ENCODE assay signal across 2 cellular contexts in genomic region chr3:122559906-122560305, GRCh38.
TF ChIP-seq lines count a peak whose summit lies in the region.

No MANE protein-coding gene starts in this region.

TF ChIP-seq in WTC11, 78 proteins besides CTCF, POLR2A, EP300 and RAD21 (continues in another document):
- TF ChIP-seq FOXP1 (CRISPR knock-in tag; IDR thresholded peaks at IDR 0.05; ENCODE audit: borderline replicate concordance) (no peak), ZNF138 (CRISPR knock-in tag; conservative IDR thresholded peaks at IDR 0.05) (no peak), ESRRA (CRISPR knock-in tag; IDR thresholded peaks at IDR 0.05; ENCODE audit: borderline replicate concordance) (no peak), FOXK1 (CRISPR knock-in tag; IDR thresholded peaks at IDR 0.05) (no peak), FOXP4 (CRISPR knock-in tag; IDR thresholded peaks at IDR 0.05) (no peak), FOXJ3 (CRISPR knock-in tag; IDR thresholded peaks at IDR 0.05; ENCODE audit: borderline replicate concordance) (no peak), EMX1 (CRISPR knock-in tag; IDR thresholded peaks at IDR 0.05) (no peak), GABPB1 (CRISPR knock-in tag; IDR thresholded peaks at IDR 0.05) (no peak), TCF7 (CRISPR knock-in tag; IDR thresholded peaks at IDR 0.05; ENCODE audit: low read depth) (no peak), GRHL2 (CRISPR knock-in tag; IDR thresholded peaks at IDR 0.05; ENCODE audit: insufficient replicate concordance, severe bottlenecking) (no peak), USF1 (CRISPR knock-in tag; IDR thresholded peaks at IDR 0.05) (no peak), AFF4 (CRISPR knock-in tag; IDR thresholded peaks at IDR 0.05; ENCODE audit: borderline replicate concordance) (no peak), NR2C2 (CRISPR knock-in tag; IDR thresholded peaks at IDR 0.05) (no peak), CREM (CRISPR knock-in tag; IDR thresholded peaks at IDR 0.05) (no peak), KAT7 (CRISPR knock-in tag; IDR thresholded peaks at IDR 0.05; ENCODE audit: borderline replicate concordance) (no peak), ZBTB21 (CRISPR knock-in tag; IDR thresholded peaks at IDR 0.05; ENCODE audit: borderline replicate concordance) (no peak), HMGXB4 (CRISPR knock-in tag; IDR thresholded peaks at IDR 0.05) (no peak), ZNF512 (CRISPR knock-in tag; IDR thresholded peaks at IDR 0.05; ENCODE audit: borderline replicate concordance) (no peak)

TF ChIP-seq in HepG2, 621 proteins besides CTCF, POLR2A, EP300 and RAD21:
- TF ChIP-seq PHF20 (CRISPR knock-in tag; IDR thresholded peaks at IDR 0.05) (no peak), NFIB (CRISPR knock-in tag; IDR thresholded peaks at IDR 0.05; ENCODE audit: borderline replicate concordance) (no peak), TBX3 (IDR thresholded peaks at IDR 0.05; ENCODE audit: borderline replicate concordance) (no peak), PCBP1 (IDR thresholded peaks at IDR 0.05; ENCODE audit: borderline replicate concordance, low read depth, low read length) (no peak), ZIK1 (CRISPR knock-in tag; IDR thresholded peaks at IDR 0.05; ENCODE audit: borderline replicate concordance, low read depth) (no peak), DDIT3 (CRISPR knock-in tag; IDR thresholded peaks at IDR 0.05) (no peak)
